ENCODE assay signal across 9 cellular contexts in genomic region chr6:129710722-129711631, GRCh38. TPM values are rescaled to one million over a fixed set of nuclear protein-coding genes. Genes with fewer than 3 reads are reported as not detected.
DNase-seq lines count a peak whose midpoint lies in the region; ATAC-seq lines count a peak whose summit lies in the region.
"Had no signal": no experiment of that assay in that cellular context is flagged by ENCODE, and none has a peak within 500 bp of the region (broad histone marks: within the 10 kb centered on the region; RNA-seq: fewer than 3 reads in every experiment).

No MANE protein-coding gene starts in this region.

- peak overlapping the region in 1 of 5 donors; percentile 78 for H3K9ac ChIP-seq in subcutaneous abdominal adipose tissue (ENCODE audit: low read length in 5 of 5)

- no peak for DNase-seq in activated CD8-positive, alpha-beta memory T cell treated with anti-CD3 and anti-CD28 coated beads, Interleukin-2, amount 10 ng/mL, durations not matched to agents 7 days and 5 days
- DNase-seq in activated CD8-positive, alpha-beta memory T cell treated with anti-CD3 and anti-CD28 coated beads for 24 hours = no peak
- DNase-seq in NCI-H524 (lab: John Stamatoyannopoulos, UW) = no peak
- DNase-seq: NCI-H2171 had no signal

- no peaks in the 10 kb centered on the region for H3K9me3 ChIP-seq in iPS-18c (ENCODE audit: control insufficient read depth, insufficient read depth, low read length)
- no peaks in the 10 kb centered on the region for H3K9me3 ChIP-seq in subcutaneous abdominal adipose tissue (ENCODE audit: control insufficient read depth in 5 of 5, low read length in 5 of 5)

- H3K27ac Mint-ChIP-seq in activated CD8-positive, alpha-beta memory T cell treated with anti-CD3 and anti-CD28 coated beads, Interleukin-2, amount 10 ng/mL, durations not matched to agents 7 days and 5 days = peak overlapping the region; percentile 42
- peak overlapping the region; percentile 84 for H3K27ac Mint-ChIP-seq in activated T-helper 17 cell treated with anti-CD3 and anti-CD28 coated beads, Interleukin-2, amount 50 U/mL, for 72 hours

- H3K27me3 Mint-ChIP-seq in activated CD8-positive, alpha-beta memory T cell treated with anti-CD3 and anti-CD28 coated beads, Interleukin-2, amount 10 ng/mL, durations not matched to agents 7 days and 5 days = no peaks in the 10 kb centered on the region
- no peaks in the 10 kb centered on the region for H3K27me3 Mint-ChIP-seq in activated T-helper 17 cell treated with anti-CD3 and anti-CD28 coated beads, Interleukin-2, amount 50 U/mL, for 72 hours

- no peaks in the 10 kb centered on the region for H3K36me3 ChIP-seq in subcutaneous abdominal adipose tissue (ENCODE audit: control insufficient read depth in 5 of 5, insufficient read depth in 5 of 5, low read length in 5 of 5)

- H3K4me1 Mint-ChIP-seq in activated CD8-positive, alpha-beta memory T cell treated with anti-CD3 and anti-CD28 coated beads, Interleukin-2, amount 10 ng/mL, durations not matched to agents 7 days and 5 days = peaks cover 46% of the 10 kb centered on the region
- peaks cover 23% of the 10 kb centered on the region for H3K4me1 Mint-ChIP-seq in activated T-helper 17 cell treated with anti-CD3 and anti-CD28 coated beads, Interleukin-2, amount 50 U/mL, for 72 hours

- peak overlapping the region; percentile 92 for H3K27ac ChIP-seq in subcutaneous abdominal adipose tissue (ENCODE audit: low read depth, low read length)

- peak overlapping the region; percentile 92 for H3K4me3 Mint-ChIP-seq in activated CD8-positive, alpha-beta memory T cell treated with anti-CD3 and anti-CD28 coated beads, Interleukin-2, amount 10 ng/mL, durations not matched to agents 7 days and 5 days
- peak overlapping the region; percentile 92 for H3K4me3 Mint-ChIP-seq in activated T-helper 17 cell treated with anti-CD3 and anti-CD28 coated beads, Interleukin-2, amount 50 U/mL, for 72 hours

- H3K4me1 ChIP-seq in subcutaneous abdominal adipose tissue (ENCODE audit: control insufficient read depth in 5 of 5, insufficient read depth in 5 of 5, low read length in 5 of 5) = peaks cover 4 to 36% (median 29%) of the 10 kb centered on the region in 5 donors

- H3K4me3 ChIP-seq in iPS-18c (ENCODE audit: insufficient read depth, low read depth, low read length) (peak overlapping the region; percentile 52; the same call in 1 of the 2 replicates), subcutaneous abdominal adipose tissue (ENCODE audit: low read depth in 1 of 5, low read length in 5 of 5) (peak overlapping the region; percentile 74 to 99 (median 90))

- peaks cover 11% of the 10 kb centered on the region for H3K36me3 Mint-ChIP-seq in activated CD8-positive, alpha-beta memory T cell treated with anti-CD3 and anti-CD28 coated beads, Interleukin-2, amount 10 ng/mL, durations not matched to agents 7 days and 5 days
- H3K36me3 Mint-ChIP-seq in activated T-helper 17 cell treated with anti-CD3 and anti-CD28 coated beads, Interleukin-2, amount 50 U/mL, for 72 hours (ENCODE audit: low read depth) = no peaks in the 10 kb centered on the region

- H3K9me3 Mint-ChIP-seq in activated CD8-positive, alpha-beta memory T cell treated with anti-CD3 and anti-CD28 coated beads, Interleukin-2, amount 10 ng/mL, durations not matched to agents 7 days and 5 days (ENCODE audit: low read depth) = no peaks in the 10 kb centered on the region
- no peaks in the 10 kb centered on the region for H3K9me3 Mint-ChIP-seq in activated T-helper 17 cell treated with anti-CD3 and anti-CD28 coated beads, Interleukin-2, amount 50 U/mL, for 72 hours

- no peak for ATAC-seq in activated CD8-positive, alpha-beta memory T cell treated with anti-CD3 and anti-CD28 coated beads, Interleukin-2, amount 10 ng/mL, durations not matched to agents 7 days and 5 days
- no peak for ATAC-seq in activated T-helper 17 cell treated with anti-CD3 and anti-CD28 coated beads, Interleukin-2, amount 50 U/mL, for 72 hours (replicated peaks)
- ATAC-seq in HG02981 (IDR thresholded peaks at IDR 0.05; ENCODE audit: unreplicated experiment) (no peak), GM19463 (IDR thresholded peaks at IDR 0.05; ENCODE audit: unreplicated experiment) (no peak)

- CTCF ChIA-PET in activated CD8-positive, alpha-beta memory T cell treated with anti-CD3 and anti-CD28 coated beads, Interleukin-2, amount 10 ng/mL, durations not matched to agents 7 days and 5 days (lab: Charles Lee) = interaction anchor here (0.6 to 4.3 kb wide), 9 partner anchors 11 to 216 kb away, joined by 3 to 26 read pairs (median 4); no protein-coding TSS in a partner anchor

- peaks cover 0 to 3% (median 0%) of the 10 kb centered on the region in 5 donors for H3K27me3 ChIP-seq in subcutaneous abdominal adipose tissue (ENCODE audit: control insufficient read depth in 5 of 5, insufficient read depth in 4 of 5, low read length in 5 of 5)

RNA-seq across cellular contexts. Expression of gene ARHGAP18, which starts 1.0 kb away (rescaled TPM):
- 10 to 100 TPM; 14.1 to 20.8 TPM for total RNA-seq in activated CD8-positive, alpha-beta memory T cell treated with anti-CD3 and anti-CD28 coated beads, Interleukin-2, amount 10 ng/mL, durations not matched to agents 7 days and 5 days
- 1 to 10 TPM; 7.9 to 9.5 TPM for total RNA-seq in activated T-helper 17 cell treated with anti-CD3 and anti-CD28 coated beads, Interleukin-2, amount 50 U/mL, for 72 hours
